11 cellular contexts compared by ENCODE assay signal in genomic region chr11:129344301-129344940, GRCh38. TPM values are rescaled to one million over a fixed set of nuclear protein-coding genes. Genes with fewer than 3 reads are reported as not detected.
DNase-seq lines count a peak whose midpoint lies in the region; ATAC-seq, FAIRE-seq and TF ChIP-seq lines count a peak whose summit lies in the region.
"Not testable (repeated sequence)": the region's sequence is repeated elsewhere in the genome, so short reads cannot be mapped to it uniquely, and the experiment has no call there.
"Had no signal": no experiment of that assay in that cellular context is flagged by ENCODE, and none has a peak within 500 bp of the region (broad histone marks: within the 10 kb centered on the region; RNA-seq: fewer than 3 reads in every experiment).

No MANE protein-coding gene starts in this region.

- not testable (repeated sequence) for H2BK5ac ChIP-seq in mesenchymal stem cell (ENCODE audit: low read depth, low read length, poor library complexity, severe bottlenecking)

- H3K27ac Mint-ChIP-seq in CD8-positive, alpha-beta T cell, result not testable (repeated sequence)
- H3K27ac Mint-ChIP-seq in activated CD4-positive, alpha-beta T cell treated with anti-CD3 and anti-CD28 coated beads, Interleukin-2, amount 10 ng/mL, durations not matched to agents 7 days and 5 days, result peak overlapping the region; percentile 65

- not testable (repeated sequence) for H3K79me2 ChIP-seq in K562 (ENCODE audit: control insufficient read depth, insufficient read depth, low read length)

- H3K36me3 Mint-ChIP-seq in CD8-positive, alpha-beta T cell; activated CD4-positive, alpha-beta T cell treated with anti-CD3 and anti-CD28 coated beads, Interleukin-2, amount 10 ng/mL, durations not matched to agents 7 days and 5 days (ENCODE audit: low read depth): not testable (repeated sequence)

- not testable (repeated sequence) for H3K9me3 Mint-ChIP-seq in CD8-positive, alpha-beta T cell; activated CD4-positive, alpha-beta T cell treated with anti-CD3 and anti-CD28 coated beads, Interleukin-2, amount 10 ng/mL, durations not matched to agents 7 days and 5 days

- TF ChIP-seq CTCF in CD8-positive, alpha-beta T cell (IDR thresholded peaks at IDR 0.05); K562 (IDR thresholded peaks at IDR 0.05 in 2 of 3, conservative IDR thresholded peaks at IDR 0.05 in 1 of 3; ENCODE audit: insufficient read depth in 2 of 3, low read depth in 1 of 3, low read length in 3 of 3): not testable (repeated sequence)

- H3K23ac ChIP-seq in mesenchymal stem cell (ENCODE audit: low read length in 2 of 2), result not testable (repeated sequence)

- not testable (repeated sequence) for H3K36me3 ChIP-seq in CD8-positive, alpha-beta T cell (ENCODE audit: insufficient read depth, low read length); K562 (ENCODE audit: control insufficient read depth, insufficient read depth, low read length); mesenchymal stem cell (ENCODE audit: control insufficient read depth in 1 of 2, insufficient read depth in 2 of 2, low read depth in 1 of 2, low read length in 2 of 2)

- BruUV-seq in K562 (replicated peaks; lab: Mats Ljungman, UMichigan), result not testable (repeated sequence)

- not testable (repeated sequence) for H2AK5ac ChIP-seq in mesenchymal stem cell (ENCODE audit: low read length, severe bottlenecking)

- not testable (repeated sequence) for H3K4me2 ChIP-seq in K562 (ENCODE audit: insufficient read depth, low read length); mesenchymal stem cell (ENCODE audit: low read length, poor library complexity, severe bottlenecking)

- peak in 6 of 7 experiments; percentile 4 to 83 (median 40) for DNase-seq in CD8-positive, alpha-beta T cell
- DNase-seq in Jurkat, Clone E6-1 (ENCODE audit: low read depth, low spot score), result peak; percentile 72
- DNase-seq in NCI-H345 (lab: John Stamatoyannopoulos, UW) (peak; percentile 12), activated T-helper 1 cell treated with Interleukin-2 at 50 U/mL for 16 hours (ENCODE audit: low read depth) (peak; percentile 15)
- DNase-seq in activated CD4-positive, alpha-beta T cell treated with anti-CD3 and anti-CD28 coated beads, Interleukin-2, amount 10 ng/mL, durations not matched to agents 7 days and 5 days, result peak; percentile 66
- not testable (repeated sequence) for DNase-seq in K562 (ENCODE audit: extremely low read depth in 1 of 4, low spot score in 3 of 4); mesenchymal stem cell
- DNase-seq in stimulated activated CD4-positive, alpha-beta T cell treated with anti-CD3 and anti-CD28 coated beads, Interleukin-12 subunit alpha, Interleukin-12 subunit beta, amount 100 ng/mL, for 4 hours, result peak; percentile 2

- POLR2A ChIA-PET in CD8-positive, alpha-beta T cell (lab: Charles Lee); K562 (lab: Yijun Ruan, JAX): not testable (repeated sequence)
- POLR2A ChIA-PET in activated CD4-positive, alpha-beta T cell treated with anti-CD3 and anti-CD28 coated beads, Interleukin-2, amount 10 ng/mL, durations not matched to agents 7 days and 5 days (lab: Charles Lee), result interaction anchor here (0.6 kb wide), 1 partner anchor 98 kb away, joined by 3 read pairs; no protein-coding TSS in a partner anchor

- not testable (repeated sequence) for H3K4me1 ChIP-seq in CD8-positive, alpha-beta T cell (ENCODE audit: insufficient read depth, low read length); K562 (replicated peaks in 1 of 2; ENCODE audit: control insufficient read depth in 2 of 2, insufficient read depth in 2 of 2, low read length in 2 of 2); mesenchymal stem cell (ENCODE audit: control insufficient read depth, insufficient read depth, low read depth, low read length)

- under 1% methylated on average over 12 of the region's 23 CpGs for WGBS in K562 (ENCODE audit: insufficient coverage, low coverage, missing lambda C conversion rate)
- 63% methylated on average over 23 of the region's 23 CpGs for WGBS in mesenchymal stem cell

- not testable (repeated sequence) for H2BK12ac ChIP-seq in mesenchymal stem cell (ENCODE audit: low read length in 2 of 2)

- H3K27me3 ChIP-seq in CD8-positive, alpha-beta T cell (ENCODE audit: insufficient read depth, low read length); K562 (ENCODE audit: control insufficient read depth in 2 of 2, insufficient read depth in 2 of 2, low read length in 2 of 2); mesenchymal stem cell (ENCODE audit: control insufficient read depth in 1 of 2, insufficient read depth in 1 of 2, low read length in 2 of 2): not testable (repeated sequence)

- TF ChIP-seq POLR2A in K562 (conservative IDR thresholded peaks at IDR 0.05), result not testable (repeated sequence)

- not testable (repeated sequence) for H3K4ac ChIP-seq in mesenchymal stem cell (ENCODE audit: low read depth in 1 of 2, low read length in 2 of 2)

- H3K4me3 Mint-ChIP-seq in CD8-positive, alpha-beta T cell; activated CD4-positive, alpha-beta T cell treated with anti-CD3 and anti-CD28 coated beads, Interleukin-2, amount 10 ng/mL, durations not matched to agents 7 days and 5 days: not testable (repeated sequence)

- not testable (repeated sequence) for H3K9me3 ChIP-seq in CD8-positive, alpha-beta T cell (ENCODE audit: low read length); K562 (replicated peaks; ENCODE audit: control insufficient read depth, insufficient read depth, low read depth, low read length); mesenchymal stem cell (ENCODE audit: control insufficient read depth, low read length)

- not testable (repeated sequence) for H2BK15ac ChIP-seq in mesenchymal stem cell (ENCODE audit: low read depth, poor library complexity, severe bottlenecking)

- intact Hi-C loops in CD8-positive, alpha-beta T cell (cut with DNase I, micrococcal nuclease); K562 (cut with micrococcal nuclease): not testable (repeated sequence)

- H2BK120ac ChIP-seq in mesenchymal stem cell (ENCODE audit: low read depth, low read length), result not testable (repeated sequence)

- FAIRE-seq in K562 (lab: Jason Lieb, UNC), result not testable (repeated sequence)

- peak overlapping the region; percentile 37 for H4K8ac ChIP-seq in mesenchymal stem cell (ENCODE audit: low read length)

- H3K79me1 ChIP-seq in mesenchymal stem cell (replicated peaks; ENCODE audit: low read length, poor library complexity, severe bottlenecking), result not testable (repeated sequence)

- not testable (repeated sequence) for H3K27ac ChIP-seq in CD8-positive, alpha-beta T cell (ENCODE audit: low read depth, low read length); K562 (ENCODE audit: extremely low read depth, low read depth, low read length); mesenchymal stem cell (ENCODE audit: low read length, poor library complexity, severe bottlenecking)

- H2AFZ ChIP-seq in K562 (ENCODE audit: low read depth, low read length), result peak overlapping the region; percentile 45; the same call in 1 of the 2 replicates
- H2AFZ ChIP-seq in mesenchymal stem cell (ENCODE audit: low read depth, low read length), result not testable (repeated sequence)

- not testable (repeated sequence) for H3K9ac ChIP-seq in K562 (ENCODE audit: insufficient read depth in 1 of 2, low read depth in 2 of 2, low read length in 2 of 2); mesenchymal stem cell (ENCODE audit: low read length)

- peak overlapping the region in 1 of 2 experiments; percentile 12 for H3K14ac ChIP-seq in mesenchymal stem cell (ENCODE audit: low read length in 2 of 2)

- CTCF ChIA-PET in CD8-positive, alpha-beta T cell (lab: Charles Lee); activated CD4-positive, alpha-beta T cell treated with anti-CD3 and anti-CD28 coated beads, Interleukin-2, amount 10 ng/mL, durations not matched to agents 7 days and 5 days (lab: Charles Lee); K562 (lab: Yijun Ruan, JAX; ENCODE audit: low intra/inter-chr PET ratio): not testable (repeated sequence)

- not testable (repeated sequence) for H3K9me1 ChIP-seq in K562 (ENCODE audit: control insufficient read depth, insufficient read depth, low read length)

- H3K18ac ChIP-seq in mesenchymal stem cell (ENCODE audit: low read depth in 1 of 2, low read length in 2 of 2), result not testable (repeated sequence)

- not testable (repeated sequence) for H3K27me3 Mint-ChIP-seq in CD8-positive, alpha-beta T cell (ENCODE audit: low read depth); activated CD4-positive, alpha-beta T cell treated with anti-CD3 and anti-CD28 coated beads, Interleukin-2, amount 10 ng/mL, durations not matched to agents 7 days and 5 days

- in situ Hi-C loops in K562 (cut with MboI), result not testable (repeated sequence)

- H3K4me3 ChIP-seq in CD8-positive, alpha-beta T cell (ENCODE audit: low read depth, low read length); K562; mesenchymal stem cell (ENCODE audit: insufficient read depth in 1 of 2, low read depth in 1 of 2, low read length in 2 of 2): not testable (repeated sequence)
- H3K4me3 ChIP-seq in Jurkat, Clone E6-1 (ENCODE audit: low read length), result peak overlapping the region; percentile 18

- ATAC-seq in CD8-positive, alpha-beta T cell; K562: not testable (repeated sequence)

- not testable (repeated sequence) for H4K20me1 ChIP-seq in K562 (replicated peaks; ENCODE audit: control insufficient read depth, insufficient read depth, low read length)

- not testable (repeated sequence) for H4K91ac ChIP-seq in mesenchymal stem cell (ENCODE audit: low read length)

- not testable (repeated sequence) for TF ChIP-seq RAD21 in K562 (CRISPR knock-in tag; conservative IDR thresholded peaks at IDR 0.05 in 1 of 2, IDR thresholded peaks at IDR 0.05 in 1 of 2)

- TF ChIP-seq EP300 in K562 (IDR thresholded peaks at IDR 0.05; ENCODE audit: low read length), result not testable (repeated sequence)

- not testable (repeated sequence) for H3K4me1 Mint-ChIP-seq in CD8-positive, alpha-beta T cell (ENCODE audit: low read depth); activated CD4-positive, alpha-beta T cell treated with anti-CD3 and anti-CD28 coated beads, Interleukin-2, amount 10 ng/mL, durations not matched to agents 7 days and 5 days

RNA-seq across cellular contexts. Expression of gene BARX2, which starts 31.2 kb away (rescaled TPM):
- not detected for total RNA-seq in CD8-positive, alpha-beta T cell
- polyA plus RNA-seq in Jurkat, Clone E6-1 (2012; ENCODE audit: insufficient read depth, insufficient read length), result 7.2 TPM
- not detected for total RNA-seq in activated CD4-positive, alpha-beta T cell treated with anti-CD3 and anti-CD28 coated beads, Interleukin-2, amount 10 ng/mL, durations not matched to agents 7 days and 5 days
- not detected in 2 replicates for total RNA-seq in K562 (2011; cell fraction: chromatin; rRNA removed; ENCODE audit: low replicate concordance)
- not detected in 2 replicates for total RNA-seq in K562 (2011; cell fraction: nucleolus; rRNA removed)
- total RNA-seq in K562 (2011; cell fraction: nucleoplasm; rRNA removed), result not detected in 2 replicates
- total RNA-seq in K562 (2014; rRNA removed), result not detected in 2 replicates
- total RNA-seq in K562 (2014; rRNA removed; fragmentation: Illumina TruSeq; extraction: Trizol), result not detected in 2 replicates
- total RNA-seq in K562 (2015; rRNA removed; fragmentation: Illumina TruSeq; extraction: Trizol), result not detected in 2 replicates
- total RNA-seq in K562 (2021), result not detected in 2 replicates
- not detected in 2 replicates for polyA plus RNA-seq in K562 (2011; rRNA removed)
- polyA plus RNA-seq in K562 (2011; cell fraction: cytosol; rRNA removed), result 0.03 TPM in 1 of 2 replicates, not detected in the other
- polyA plus RNA-seq in K562 (2011; cell fraction: nucleus; rRNA removed), result not detected in 2 replicates
- not detected in 2 replicates for polyA plus RNA-seq in K562 (2012)
- not detected in 2 replicates for polyA plus RNA-seq in K562 (2014; fragmentation: Illumina TruSeq; extraction: Trizol)
- polyA plus RNA-seq in K562 (2014; fragmentation: Nextera tagmentation; extraction: Ambion mirVana), result not detected
- not detected in 2 replicates for polyA plus RNA-seq in K562 (2014; rRNA removed)
- not detected in 2 replicates for polyA minus RNA-seq in K562 (2011; rRNA and poly(A)+ RNA removed)
- polyA minus RNA-seq in K562 (2011; cell fraction: cytosol; rRNA and poly(A)+ RNA removed), result not detected in 2 replicates
- not detected in 2 replicates for polyA minus RNA-seq in K562 (2011; cell fraction: nucleus; rRNA and poly(A)+ RNA removed)
- not detected for polyA plus RNA-seq in mesenchymal stem cell (2013, experiment 1 of 2)
- not detected for polyA plus RNA-seq in mesenchymal stem cell (2013, experiment 2 of 2)
- total RNA-seq: G401, GM12878, SJSA1 had no signal
